In genomic region chr12:65681226-65681625, GRCh38 we compare ENCODE assay signal across 22 cellular contexts.
"Had no signal": no experiment of that assay in that cellular context is flagged by ENCODE, and none has a peak within 500 bp of the region (broad histone marks: within the 10 kb centered on the region; RNA-seq: fewer than 3 reads in every experiment).

No MANE protein-coding gene starts in this region.

- H3K4me3 ChIP-seq: breast epithelium, SK-N-MC had no signal

- H3K4me1 ChIP-seq: breast epithelium had no signal

- ATAC-seq: activated T-cell treated with anti-CD3 and anti-CD28 coated beads, Interleukin-2, amount 50 U/mL, for 4 hours; Panc1; Right ventricle myocardium inferior had no signal

- DNase-seq: activated CD4-positive, alpha-beta memory T cell treated with anti-CD3 and anti-CD28 coated beads for 36 hours; activated CD4-positive, alpha-beta T cell treated with anti-CD3 and anti-CD28 coated beads, Interleukin-2, amount 10 ng/mL, durations not matched to agents 7 days and 5 days; activated CD4-positive, CD25-positive, alpha-beta regulatory T cell; activated CD8-positive, alpha-beta memory T cell treated with anti-CD3 and anti-CD28 coated beads for 24 hours; activated effector memory CD4-positive, alpha-beta T cell treated with anti-CD3 and anti-CD28 coated beads, Interleukin-2, amount 50 U/mL, for 16 hours; activated naive CD4-positive, alpha-beta T cell treated with anti-CD3 and anti-CD28 coated beads for 36 hours; activated T-cell treated with anti-CD3 and anti-CD28 coated beads, Interleukin-2, amount 50 U/mL, for 4 hours; caudate nucleus; KG1; NCI-H1048; NCI-H146; NCI-H187 treated with DMSO at 0.1 percent for 48 hours; NCI-H2081 treated with DMSO at 0.1 percent for 48 hours; NCI-H446 treated with DMSO at 0.1 percent for 48 hours; NCI-H526 treated with DMSO at 0.1 percent for 48 hours; NCI-H82; RPMI8226 had no signal

- H3K27me3 ChIP-seq: breast epithelium had no signal

- H3K36me3 ChIP-seq: breast epithelium had no signal

- H3K27ac ChIP-seq: breast epithelium, SK-N-MC, VCaP had no signal

- H3K9me3 ChIP-seq: breast epithelium had no signal
